20 cellular contexts compared by ENCODE assay signal in genomic region chr14:95191445-95192199, GRCh38.
"Had no signal": no experiment of that assay in that cellular context is flagged by ENCODE, and none has a peak within 500 bp of the region (broad histone marks: within the 10 kb centered on the region; RNA-seq: fewer than 3 reads in every experiment).

No MANE protein-coding gene starts in this region.

- H3K9me3 ChIP-seq: body of pancreas, SJCRH30, suprapubic skin had no signal

- ATAC-seq: body of pancreas, esophagus mucosa, left lobe of liver, sciatic nerve had no signal

- H3K27ac Mint-ChIP-seq: activated B cell treated with CpG ODN at 0.5 μM for 24 hours; activated CD4-positive, alpha-beta T cell treated with anti-CD3 and anti-CD28 coated beads, Interleukin-2, amount 10 ng/mL, durations not matched to agents 24 days and 14 days; activated T-helper 2 cell treated with anti-CD3 and anti-CD28 coated beads, Interferon-gamma antibody, Interleukin-2, Interleukin-4, amounts not matched to agents 10 μg/mL and 5 μg/mL and 100 μg/mL, durations not matched to agents 14 hours and 24 hours and 36 hours; type B pancreatic cell had no signal

- H3K4me3 Mint-ChIP-seq: activated B cell treated with CpG ODN at 0.5 μM for 24 hours; activated CD4-positive, alpha-beta T cell treated with anti-CD3 and anti-CD28 coated beads, Interleukin-2, amount 10 ng/mL, durations not matched to agents 24 days and 14 days; central memory CD8-positive, alpha-beta T cell; type B pancreatic cell had no signal

- H3K36me3 ChIP-seq: suprapubic skin had no signal

- H3K4me3 ChIP-seq: body of pancreas, SJCRH30, spleen, suprapubic skin had no signal

- H3K9me3 Mint-ChIP-seq: central memory CD8-positive, alpha-beta T cell had no signal

- DNase-seq: activated B cell treated with CpG ODN at 0.5 μM for 24 hours; activated CD4-positive, alpha-beta T cell treated with anti-CD3 and anti-CD28 coated beads, Interleukin-2, amount 10 ng/mL, durations not matched to agents 24 days and 14 days; activated CD8-positive, alpha-beta memory T cell treated with anti-CD3 and anti-CD28 coated beads for 24 hours; activated naive CD4-positive, alpha-beta T cell treated with anti-CD3 and anti-CD28 coated beads, Interleukin-2, amount 50 U/mL, for 16 hours; activated T-cell treated with anti-CD3 and anti-CD28 coated beads for 4 hours; amniotic stem cell; body of pancreas; posterior cingulate gyrus; spleen; stimulated activated naive CD4-positive, alpha-beta T cell; T-helper 9 cell had no signal

- H3K27ac ChIP-seq: body of pancreas, suprapubic skin had no signal

- H3K27me3 Mint-ChIP-seq: type B pancreatic cell had no signal

- H3K27me3 ChIP-seq: body of pancreas, SJCRH30, spleen, suprapubic skin had no signal

- FAIRE-seq: islet of Langerhans had no signal

- H3K4me1 ChIP-seq: body of pancreas, suprapubic skin had no signal
